11 cellular contexts compared by ENCODE assay signal in genomic region chr7:50448823-50449222, GRCh38. TPM values are rescaled to one million over a fixed set of nuclear protein-coding genes. Genes with fewer than 3 reads are reported as not detected.
DNase-seq lines count a peak whose midpoint lies in the region; ATAC-seq and TF ChIP-seq lines count a peak whose summit lies in the region.
"Had no signal": no experiment of that assay in that cellular context is flagged by ENCODE, and none has a peak within 500 bp of the region (broad histone marks: within the 10 kb centered on the region; RNA-seq: fewer than 3 reads in every experiment).

No MANE protein-coding gene starts in this region.

- H3K79me2 ChIP-seq in DOHH2 (ENCODE audit: control insufficient read depth, low read length) (peaks cover 64% of the 10 kb centered on the region), hepatocyte (peaks cover 6% of the 10 kb centered on the region)

- H3K27ac ChIP-seq in DOHH2 (ENCODE audit: low read depth, low read length) (no peak overlapping the region), HUES6 (ENCODE audit: low read depth, low read length) (no peak overlapping the region), hepatocyte (no peak overlapping the region), dorsolateral prefrontal cortex (no peak overlapping the region)
- H3K27ac ChIP-seq: parathyroid adenoma had no signal

- H3K4me3 ChIP-seq in DOHH2 (ENCODE audit: low read length) (peak overlapping the region; percentile 88), HUES6 (ENCODE audit: low read depth, low read length) (peak overlapping the region; percentile 84; the same call in 1 of the 2 replicates), hepatocyte (no peak overlapping the region), dorsolateral prefrontal cortex (peak overlapping the region in 6 of 59 donors; percentile 80 to 97 (median 92))

- H3K9me2 ChIP-seq in DOHH2 (replicated peaks; ENCODE audit: control insufficient read depth, low read length) (no peaks in the 10 kb centered on the region), hepatocyte (replicated peaks; ENCODE audit: insufficient read depth) (no peaks in the 10 kb centered on the region)

- intact Hi-C loops in dorsolateral prefrontal cortex (cut with DNase I) = no loop called here

- ATAC-seq in GM21381 (IDR thresholded peaks at IDR 0.05; ENCODE audit: unreplicated experiment) = peak; percentile 29
- ATAC-seq: Right ventricle myocardium inferior had no signal

- TF ChIP-seq CTCF in DOHH2 (IDR thresholded peaks at IDR 0.05; ENCODE audit: low read depth, low read length, poor library complexity, severe bottlenecking) = no peak
- TF ChIP-seq CTCF in hepatocyte (IDR thresholded peaks at IDR 0.05; ENCODE audit: poor library complexity) = no peak
- no peak for TF ChIP-seq CTCF in dorsolateral prefrontal cortex (IDR thresholded peaks at IDR 0.05 in 54 of 56, conservative IDR thresholded peaks at IDR 0.05 in 2 of 56; ENCODE audit: low read depth in 1 of 56, partially characterized antibody in 56 of 56)

- no peak overlapping the region for H3K9ac ChIP-seq in HUES6 (ENCODE audit: low read length)

- H3K9me3 ChIP-seq in DOHH2 (ENCODE audit: control insufficient read depth, insufficient read depth, low read length) (no peaks in the 10 kb centered on the region), HUES6 (ENCODE audit: control insufficient read depth, insufficient read depth, low read depth, low read length) (no peaks in the 10 kb centered on the region), hepatocyte (ENCODE audit: low read depth) (no peaks in the 10 kb centered on the region)

- DNase-seq in hepatocyte (ENCODE audit: low spot score) (no peak), DMS79 treated with DMSO at 0.1 percent for 48 hours (lab: John Stamatoyannopoulos, UW) (no peak), HK-2 (ENCODE audit: unreplicated experiment) (no peak), dorsolateral prefrontal cortex (no peak), hippocampal formation (lab: John Stamatoyannopoulos, UW) (no peak)
- DNase-seq: foreskin melanocyte had no signal

- peaks cover 32% of the 10 kb centered on the region for H3K4me1 ChIP-seq in DOHH2 (ENCODE audit: control insufficient read depth, low read length)
- H3K4me1 ChIP-seq in HUES6 (ENCODE audit: control insufficient read depth, insufficient read depth, low read length) = peaks cover 9% of the 10 kb centered on the region
- no peaks in the 10 kb centered on the region for H3K4me1 ChIP-seq in hepatocyte (ENCODE audit: insufficient read depth)
- H3K4me1 ChIP-seq: parathyroid adenoma had no signal

- H3F3A ChIP-seq in DOHH2 (ENCODE audit: control insufficient read depth, insufficient read depth) = no peaks in the 10 kb centered on the region

- H3K4me2 ChIP-seq in DOHH2 (ENCODE audit: low read length) = peak overlapping the region; percentile 89
- peak overlapping the region; percentile 93 for H3K4me2 ChIP-seq in hepatocyte

- no peaks in the 10 kb centered on the region for H3K27me3 ChIP-seq in DOHH2 (ENCODE audit: control insufficient read depth, low read length)
- H3K27me3 ChIP-seq in HUES6 (ENCODE audit: control insufficient read depth, insufficient read depth, low read length) = peaks cover 5% of the 10 kb centered on the region; the same call in 1 of the 2 replicates
- H3K27me3 ChIP-seq in hepatocyte = no peaks in the 10 kb centered on the region
- no peaks in the 10 kb centered on the region for H3K27me3 ChIP-seq in dorsolateral prefrontal cortex

- H2AFZ ChIP-seq in hepatocyte = no peak overlapping the region

- peaks cover 54% of the 10 kb centered on the region for H3K36me3 ChIP-seq in DOHH2 (ENCODE audit: control insufficient read depth, low read length)
- peaks cover 21% of the 10 kb centered on the region for H3K36me3 ChIP-seq in HUES6 (ENCODE audit: control insufficient read depth, insufficient read depth, low read length)
- H3K36me3 ChIP-seq in hepatocyte (replicated peaks; ENCODE audit: insufficient read depth, low read depth) = no peaks in the 10 kb centered on the region

- H4K20me1 ChIP-seq in DOHH2 (ENCODE audit: control insufficient read depth, insufficient read depth, low read depth, low read length) (no peaks in the 10 kb centered on the region), hepatocyte (ENCODE audit: insufficient read depth, poor library complexity, severe bottlenecking) (no peaks in the 10 kb centered on the region)

RNA-seq across cellular contexts. Expression of gene FIGNL1, which starts 1.3 kb away (rescaled TPM):
- total RNA-seq in hepatocyte (11.8 and 13.6 TPM in 2 replicates), dorsolateral prefrontal cortex (10 to 100 TPM in 108 of 120 experiments, 1 to 10 TPM in 12; 5.0 to 24.4 (median 12.6) TPM)
- polyA plus RNA-seq in hepatocyte = 2.7 and 4.3 TPM in 2 replicates
